1 cellular context compared by ENCODE assay signal in genomic region chr11:76628408-76628947, GRCh38.
TF ChIP-seq lines count a peak whose summit lies in the region.

No MANE protein-coding gene starts in this region.

TF ChIP-seq in GM12878, 131 proteins besides CTCF, POLR2A, EP300 and RAD21 (continued from another document):
- TF ChIP-seq RUNX3 (IDR thresholded peaks at IDR 0.05; ENCODE audit: low read length) (peak; percentile 59; the same call in 1 of the 2 replicates), ATF7 (IDR thresholded peaks at IDR 0.05; ENCODE audit: low read depth) (peak; percentile 84), ZBED1 (IDR thresholded peaks at IDR 0.05; ENCODE audit: borderline replicate concordance) (peak; percentile 56; the same call in 1 of the 2 replicates), JUNB (IDR thresholded peaks at IDR 0.05) (peak; percentile 30; the same call in 1 of the 2 replicates), MTA2 (IDR thresholded peaks at IDR 0.05; ENCODE audit: low read depth) (peak; percentile 49), EGR1 (IDR thresholded peaks at IDR 0.05; ENCODE audit: borderline replicate concordance in 1 of 2, low read depth in 2 of 2, low read length in 2 of 2) (peak in 1 of 2 experiments; percentile 86; a peak in 1 of 3 replicates), NR2F1 (conservative IDR thresholded peaks at IDR 0.05) (peak; percentile 84), EED (IDR thresholded peaks at IDR 0.05; ENCODE audit: low read depth) (peak; percentile 48; the same call in 1 of the 2 replicates), SIX5 (IDR thresholded peaks at IDR 0.05; ENCODE audit: low read depth, low read length, severe bottlenecking) (no peak), CREB1 (IDR thresholded peaks at IDR 0.05; ENCODE audit: low read depth) (peak; percentile 36; the same call in 1 of the 2 replicates), DPF2 (IDR thresholded peaks at IDR 0.05) (0 out of 2 replicates have a peak, but pooled peaks have one; percentile 49), ZBTB33 (IDR thresholded peaks at IDR 0.05) (no peak), FOXK2 (IDR thresholded peaks at IDR 0.05) (peak; percentile 37; the same call in 1 of the 2 replicates), CREM (IDR thresholded peaks at IDR 0.05; ENCODE audit: low read depth) (0 out of 2 replicates have a peak, but pooled peaks have one; percentile 42), NFIC (IDR thresholded peaks at IDR 0.05; ENCODE audit: low read depth, low read length) (0 out of 2 replicates have a peak, but pooled peaks have one; percentile 65)
